In genomic region chr1:208235983-208236761, GRCh38 we compare ENCODE assay signal across 1 cellular context.
TF ChIP-seq lines count a peak whose summit lies in the region.

No MANE protein-coding gene starts in this region.

TF ChIP-seq in GM23338, 12 proteins besides CTCF, POLR2A, EP300 and RAD21 (continued from another document):
- TF ChIP-seq REST (IDR thresholded peaks at IDR 0.05; ENCODE audit: unreplicated experiment) (no peak), POLR2AphosphoS5 (IDR thresholded peaks at IDR 0.05; ENCODE audit: low read depth) (no peak), JUNB (IDR thresholded peaks at IDR 0.05; ENCODE audit: unreplicated experiment) (no peak), EZH2phosphoT487 (IDR thresholded peaks at IDR 0.05; ENCODE audit: unreplicated experiment) (no peak)
TF ChIP-seq in GM23338: peak in this region for 0.
